ENCODE assay signal across 24 cellular contexts in genomic region chr3:46900356-46900755, GRCh38. TPM values are rescaled to one million over a fixed set of nuclear protein-coding genes. Genes with fewer than 3 reads are reported as not detected.
"Had no signal": no experiment of that assay in that cellular context is flagged by ENCODE, and none has a peak within 500 bp of the region (broad histone marks: within the 10 kb centered on the region; RNA-seq: fewer than 3 reads in every experiment).

No MANE protein-coding gene starts in this region.

- H3K4me1 Mint-ChIP-seq: neural crest cell had no signal

- H3K4me3 ChIP-seq: heart right ventricle, hepatocyte, lower lobe of right lung, pancreas, psoas muscle, skin epidermis, transverse colon, upper lobe of left lung, vagina had no signal

- H3K79me2 ChIP-seq: hepatocyte had no signal

- FAIRE-seq: keratinocyte, pancreas had no signal

- H3K27ac Mint-ChIP-seq: naive thymus-derived CD8-positive, alpha-beta T cell; stimulated activated memory B cell treated with anti-CD40 and anti-IgM and Interleukin-4, amounts not matched to agents 10 μg/mL and 1 μg/mL and 100 μg/mL, for 72 hours; stimulated activated naive CD8-positive, alpha-beta T cell treated with anti-CD3 and anti-CD28 coated beads, Interleukin-15, amount 100 ng/mL, for 72 hours had no signal

- H3K27me3 ChIP-seq: hepatocyte, vagina had no signal

- H3K36me3 ChIP-seq: heart right ventricle, lower lobe of right lung, pancreas, transverse colon, upper lobe of left lung, vagina had no signal

- H3K36me3 Mint-ChIP-seq: naive thymus-derived CD8-positive, alpha-beta T cell; stimulated activated memory B cell treated with anti-CD40 and anti-IgM and Interleukin-4, amounts not matched to agents 10 μg/mL and 1 μg/mL and 100 μg/mL, for 72 hours had no signal

- H3K27ac ChIP-seq: heart right ventricle, hepatocyte, lower lobe of right lung, pancreas, psoas muscle, skin epidermis, transverse colon, vagina had no signal

- H3K9me3 ChIP-seq: heart right ventricle, lower lobe of right lung, pancreas, psoas muscle, transverse colon, upper lobe of left lung, vagina had no signal

- H3K4me1 ChIP-seq: pancreas, psoas muscle had no signal

- H2AFZ ChIP-seq: hepatocyte had no signal

- DNase-seq: heart right ventricle; kidney glomerular epithelial cell; mammary epithelial cell; mesenchymal stem cell; stimulated activated CD4-positive, alpha-beta T cell treated with anti-CD3 and anti-CD28 coated beads, Interleukin-1b, Interleukin-23, amount 100 ng/mL, for 48 hours; stimulated activated CD4-positive, alpha-beta T cell treated with anti-CD3 and anti-CD28 coated beads, Interleukin-2, amount 100 ng/mL, for 48 hours; stimulated activated CD4-positive, alpha-beta T cell treated with anti-CD3 and anti-CD28 coated beads, Interleukin-4, amount 100 ng/mL, for 4 hours; stimulated activated CD8-positive, alpha-beta memory T cell treated with anti-CD3 and anti-CD28 coated beads, Interleukin-4, amount 100 ng/mL, for 48 hours; stimulated activated naive CD4-positive, alpha-beta T cell treated with Interleukin-2 at 50 U/mL for 16 hours; stimulated activated naive CD8-positive, alpha-beta T cell treated with anti-CD3 and anti-CD28 coated beads, Interleukin-15, amount 100 ng/mL, for 72 hours; transverse colon had no signal

- H3K4me3 Mint-ChIP-seq: naive thymus-derived CD8-positive, alpha-beta T cell; nephron; neural crest cell; stimulated activated memory B cell treated with anti-CD40 and anti-IgM and Interleukin-4, amounts not matched to agents 10 μg/mL and 1 μg/mL and 100 μg/mL, for 72 hours; stimulated activated naive CD8-positive, alpha-beta T cell treated with anti-CD3 and anti-CD28 coated beads, Interleukin-15, amount 100 ng/mL, for 72 hours had no signal

- ATAC-seq: left lobe of liver; lower lobe of right lung; naive thymus-derived CD8-positive, alpha-beta T cell; pancreas; psoas muscle; stimulated activated memory B cell treated with anti-CD40 and anti-IgM and Interleukin-4, amounts not matched to agents 10 μg/mL and 1 μg/mL and 100 μg/mL, for 72 hours; stimulated activated naive CD8-positive, alpha-beta T cell treated with anti-CD3 and anti-CD28 coated beads, Interleukin-15, amount 100 ng/mL, for 72 hours had no signal

- H3K9me3 Mint-ChIP-seq: naive thymus-derived CD8-positive, alpha-beta T cell; nephron; neural crest cell; stimulated activated memory B cell treated with anti-CD40 and anti-IgM and Interleukin-4, amounts not matched to agents 10 μg/mL and 1 μg/mL and 100 μg/mL, for 72 hours; stimulated activated naive CD8-positive, alpha-beta T cell treated with anti-CD3 and anti-CD28 coated beads, Interleukin-15, amount 100 ng/mL, for 72 hours had no signal

- H3K4me2 ChIP-seq: hepatocyte had no signal

RNA-seq across cellular contexts. Expression of gene PTH1R, which starts 22.8 kb away (rescaled TPM):
- total RNA-seq: naive thymus-derived CD8-positive, alpha-beta T cell had no signal
- polyA plus RNA-seq: keratinocyte; mammary epithelial cell; naive thymus-derived CD8-positive, alpha-beta T cell had no signal

RNA-seq across cellular contexts. Expression of gene MYL3, which starts 37.1 kb away (rescaled TPM):
- total RNA-seq: mammary epithelial cell; naive thymus-derived CD8-positive, alpha-beta T cell; neural crest cell; vagina had no signal
- polyA plus RNA-seq: keratinocyte; mammary epithelial cell; naive thymus-derived CD8-positive, alpha-beta T cell had no signal
